ENCODE assay signal across 1 cellular context in genomic region chr16:87391950-87392822, GRCh38.
TF ChIP-seq lines count a peak whose summit lies in the region.

Gene MAP1LC3B, plus strand, starts transcription at chr16:87392336. Its CDS starts 92 bp downstream, at chr16:87392428.

TF ChIP-seq in HepG2, 621 proteins besides CTCF, POLR2A, EP300 and RAD21 (continued from another document and continues in another):
- TF ChIP-seq, protein P1, sequence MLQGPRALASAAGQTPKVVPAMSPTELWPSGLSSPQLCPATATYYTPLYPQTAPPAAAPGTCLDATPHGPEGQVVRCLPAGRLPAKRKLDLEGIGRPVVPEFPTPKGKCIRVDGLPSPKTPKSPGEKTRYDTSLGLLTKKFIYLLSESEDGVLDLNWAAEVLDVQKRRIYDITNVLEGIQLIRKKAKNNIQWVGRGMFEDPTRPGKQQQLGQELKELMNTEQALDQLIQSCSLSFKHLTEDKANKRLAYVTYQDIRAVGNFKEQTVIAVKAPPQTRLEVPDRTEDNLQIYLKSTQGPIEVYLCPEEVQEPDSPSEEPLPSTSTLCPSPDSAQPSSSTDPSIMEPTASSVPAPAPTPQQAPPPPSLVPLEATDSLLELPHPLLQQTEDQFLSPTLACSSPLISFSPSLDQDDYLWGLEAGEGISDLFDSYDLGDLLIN (CRISPR knock-in tag; IDR thresholded peaks at IDR 0.05; ENCODE audit: borderline replicate concordance): peak; percentile 85; the same call in 1 of the 2 replicates
- TF ChIP-seq ZNF749 (CRISPR knock-in tag; IDR thresholded peaks at IDR 0.05; ENCODE audit: borderline replicate concordance) (peak; percentile 80; the same call in 1 of the 2 replicates), TMF1 (CRISPR knock-in tag; IDR thresholded peaks at IDR 0.05; ENCODE audit: low read depth) (peak; percentile 98; the same call in 1 of the 2 replicates), ZBTB2 (CRISPR knock-in tag; IDR thresholded peaks at IDR 0.05; ENCODE audit: low read depth) (peak; percentile 85; the same call in 1 of the 2 replicates), ZNF564 (CRISPR knock-in tag; IDR thresholded peaks at IDR 0.05) (peak; percentile 74), PHF8 (CRISPR knock-in tag; IDR thresholded peaks at IDR 0.05) (peak; percentile 86), ZFP90 (CRISPR knock-in tag; IDR thresholded peaks at IDR 0.05; ENCODE audit: borderline replicate concordance) (peak; percentile 67; the same call in 1 of the 2 replicates), DNMT1 (CRISPR knock-in tag; IDR thresholded peaks at IDR 0.05) (peak; percentile 97), SIX4 (CRISPR knock-in tag; IDR thresholded peaks at IDR 0.05) (peak; percentile 89), PTBP1 (IDR thresholded peaks at IDR 0.05; ENCODE audit: low read depth, low read length, poor library complexity, severe bottlenecking) (no peak), YEATS4 (CRISPR knock-in tag; IDR thresholded peaks at IDR 0.05; ENCODE audit: borderline replicate concordance) (peak; percentile 82; the same call in 1 of the 2 replicates), ZNF33B (CRISPR knock-in tag; IDR thresholded peaks at IDR 0.05) (peak; percentile 92), RBFOX2 (IDR thresholded peaks at IDR 0.05; ENCODE audit: low read depth, low read length) (peak; percentile 95), EEA1 (CRISPR knock-in tag; IDR thresholded peaks at IDR 0.05; ENCODE audit: borderline replicate concordance) (peak; percentile 58; the same call in 1 of the 2 replicates), ZKSCAN1 (IDR thresholded peaks at IDR 0.05; ENCODE audit: low read length) (peak; percentile 18; the same call in 1 of the 2 replicates), EHMT2 (IDR thresholded peaks at IDR 0.05; ENCODE audit: borderline replicate concordance, low read depth, low read length) (no peak), KAT7 (CRISPR knock-in tag; IDR thresholded peaks at IDR 0.05; ENCODE audit: borderline replicate concordance) (peak; percentile 92), SCMH1 (CRISPR knock-in tag; IDR thresholded peaks at IDR 0.05; ENCODE audit: borderline replicate concordance) (no peak), ZNF672 (CRISPR knock-in tag; IDR thresholded peaks at IDR 0.05) (0 out of 2 replicates have a peak, but pooled peaks have one; percentile 64), ZIK1 (CRISPR knock-in tag; IDR thresholded peaks at IDR 0.05; ENCODE audit: borderline replicate concordance, low read depth) (peak; percentile 83; the same call in 1 of the 2 replicates), SNAI1 (CRISPR knock-in tag; IDR thresholded peaks at IDR 0.05; ENCODE audit: borderline replicate concordance) (no peak), WIZ (CRISPR knock-in tag; IDR thresholded peaks at IDR 0.05) (no peak), ZNF383 (CRISPR knock-in tag; IDR thresholded peaks at IDR 0.05; ENCODE audit: borderline replicate concordance) (no peak), ZNF776 (CRISPR knock-in tag; IDR thresholded peaks at IDR 0.05) (peak; percentile 92; the same call in 1 of the 2 replicates), ELK4 (CRISPR knock-in tag; IDR thresholded peaks at IDR 0.05; ENCODE audit: borderline replicate concordance) (no peak), ZSCAN5A (CRISPR knock-in tag; IDR thresholded peaks at IDR 0.05; ENCODE audit: borderline replicate concordance) (no peak; the same call in none of the 2 replicates), NCOA1 (CRISPR knock-in tag; IDR thresholded peaks at IDR 0.05) (peak; percentile 89), MXD4 (CRISPR knock-in tag; IDR thresholded peaks at IDR 0.05) (peak; percentile 95), PPARG (CRISPR knock-in tag; conservative IDR thresholded peaks at IDR 0.05) (peak; percentile 74; the same call in 1 of the 2 replicates), TBX3 (IDR thresholded peaks at IDR 0.05; ENCODE audit: borderline replicate concordance) (no peak), MXD3 (CRISPR knock-in tag; IDR thresholded peaks at IDR 0.05) (peak; percentile 86), TFDP1 (CRISPR knock-in tag; IDR thresholded peaks at IDR 0.05; ENCODE audit: borderline replicate concordance) (no peak), STAT6 (CRISPR knock-in tag; IDR thresholded peaks at IDR 0.05; ENCODE audit: borderline replicate concordance) (no peak; the same call in 1 of the 2 replicates), ZNF274 (CRISPR knock-in tag; IDR thresholded peaks at IDR 0.05) (peak; percentile 96), USF2 (IDR thresholded peaks at IDR 0.05; ENCODE audit: low read depth, low read length) (peak; percentile 87), USF2 (CRISPR knock-in tag; IDR thresholded peaks at IDR 0.05; ENCODE audit: borderline replicate concordance) (peak; percentile 87), ONECUT2 (CRISPR knock-in tag; IDR thresholded peaks at IDR 0.05) (peak; percentile 52; the same call in 1 of the 2 replicates), MLLT10 (CRISPR knock-in tag; IDR thresholded peaks at IDR 0.05) (no peak), ZSCAN31 (CRISPR knock-in tag; IDR thresholded peaks at IDR 0.05; ENCODE audit: low read depth) (peak; percentile 98), ZNF598 (CRISPR knock-in tag; IDR thresholded peaks at IDR 0.05; ENCODE audit: borderline replicate concordance) (peak; percentile 50; the same call in 1 of the 2 replicates)
- TF ChIP-seq, protein P2, sequence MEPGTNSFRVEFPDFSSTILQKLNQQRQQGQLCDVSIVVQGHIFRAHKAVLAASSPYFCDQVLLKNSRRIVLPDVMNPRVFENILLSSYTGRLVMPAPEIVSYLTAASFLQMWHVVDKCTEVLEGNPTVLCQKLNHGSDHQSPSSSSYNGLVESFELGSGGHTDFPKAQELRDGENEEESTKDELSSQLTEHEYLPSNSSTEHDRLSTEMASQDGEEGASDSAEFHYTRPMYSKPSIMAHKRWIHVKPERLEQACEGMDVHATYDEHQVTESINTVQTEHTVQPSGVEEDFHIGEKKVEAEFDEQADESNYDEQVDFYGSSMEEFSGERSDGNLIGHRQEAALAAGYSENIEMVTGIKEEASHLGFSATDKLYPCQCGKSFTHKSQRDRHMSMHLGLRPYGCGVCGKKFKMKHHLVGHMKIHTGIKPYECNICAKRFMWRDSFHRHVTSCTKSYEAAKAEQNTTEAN (CRISPR knock-in tag; conservative IDR thresholded peaks at IDR 0.05): peak; percentile 80; the same call in 1 of the 2 replicates
- TF ChIP-seq, protein P3, sequence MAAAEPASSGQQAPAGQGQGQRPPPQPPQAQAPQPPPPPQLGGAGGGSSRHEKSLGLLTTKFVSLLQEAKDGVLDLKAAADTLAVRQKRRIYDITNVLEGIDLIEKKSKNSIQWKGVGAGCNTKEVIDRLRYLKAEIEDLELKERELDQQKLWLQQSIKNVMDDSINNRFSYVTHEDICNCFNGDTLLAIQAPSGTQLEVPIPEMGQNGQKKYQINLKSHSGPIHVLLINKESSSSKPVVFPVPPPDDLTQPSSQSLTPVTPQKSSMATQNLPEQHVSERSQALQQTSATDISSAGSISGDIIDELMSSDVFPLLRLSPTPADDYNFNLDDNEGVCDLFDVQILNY (CRISPR knock-in tag; conservative IDR thresholded peaks at IDR 0.05): no peak
- TF ChIP-seq, protein P4, sequence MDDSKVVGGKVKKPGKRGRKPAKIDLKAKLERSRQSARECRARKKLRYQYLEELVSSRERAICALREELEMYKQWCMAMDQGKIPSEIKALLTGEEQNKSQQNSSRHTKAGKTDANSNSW (CRISPR knock-in tag; IDR thresholded peaks at IDR 0.05; ENCODE audit: borderline replicate concordance): no peak; the same call in 1 of the 2 replicates
- TF ChIP-seq, protein P5, sequence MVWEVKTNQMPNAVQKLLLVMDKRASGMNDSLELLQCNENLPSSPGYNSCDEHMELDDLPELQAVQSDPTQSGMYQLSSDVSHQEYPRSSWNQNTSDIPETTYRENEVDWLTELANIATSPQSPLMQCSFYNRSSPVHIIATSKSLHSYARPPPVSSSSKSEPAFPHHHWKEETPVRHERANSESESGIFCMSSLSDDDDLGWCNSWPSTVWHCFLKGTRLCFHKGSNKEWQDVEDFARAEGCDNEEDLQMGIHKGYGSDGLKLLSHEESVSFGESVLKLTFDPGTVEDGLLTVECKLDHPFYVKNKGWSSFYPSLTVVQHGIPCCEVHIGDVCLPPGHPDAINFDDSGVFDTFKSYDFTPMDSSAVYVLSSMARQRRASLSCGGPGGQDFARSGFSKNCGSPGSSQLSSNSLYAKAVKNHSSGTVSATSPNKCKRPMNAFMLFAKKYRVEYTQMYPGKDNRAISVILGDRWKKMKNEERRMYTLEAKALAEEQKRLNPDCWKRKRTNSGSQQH (CRISPR knock-in tag; IDR thresholded peaks at IDR 0.05; ENCODE audit: low read depth): peak; percentile 98
- TF ChIP-seq, protein P6, sequence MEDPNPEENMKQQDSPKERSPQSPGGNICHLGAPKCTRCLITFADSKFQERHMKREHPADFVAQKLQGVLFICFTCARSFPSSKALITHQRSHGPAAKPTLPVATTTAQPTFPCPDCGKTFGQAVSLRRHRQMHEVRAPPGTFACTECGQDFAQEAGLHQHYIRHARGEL (CRISPR knock-in tag; IDR thresholded peaks at IDR 0.05): no peak
